ENCODE assay signal across 8 cellular contexts in the genomic region with DNA sequence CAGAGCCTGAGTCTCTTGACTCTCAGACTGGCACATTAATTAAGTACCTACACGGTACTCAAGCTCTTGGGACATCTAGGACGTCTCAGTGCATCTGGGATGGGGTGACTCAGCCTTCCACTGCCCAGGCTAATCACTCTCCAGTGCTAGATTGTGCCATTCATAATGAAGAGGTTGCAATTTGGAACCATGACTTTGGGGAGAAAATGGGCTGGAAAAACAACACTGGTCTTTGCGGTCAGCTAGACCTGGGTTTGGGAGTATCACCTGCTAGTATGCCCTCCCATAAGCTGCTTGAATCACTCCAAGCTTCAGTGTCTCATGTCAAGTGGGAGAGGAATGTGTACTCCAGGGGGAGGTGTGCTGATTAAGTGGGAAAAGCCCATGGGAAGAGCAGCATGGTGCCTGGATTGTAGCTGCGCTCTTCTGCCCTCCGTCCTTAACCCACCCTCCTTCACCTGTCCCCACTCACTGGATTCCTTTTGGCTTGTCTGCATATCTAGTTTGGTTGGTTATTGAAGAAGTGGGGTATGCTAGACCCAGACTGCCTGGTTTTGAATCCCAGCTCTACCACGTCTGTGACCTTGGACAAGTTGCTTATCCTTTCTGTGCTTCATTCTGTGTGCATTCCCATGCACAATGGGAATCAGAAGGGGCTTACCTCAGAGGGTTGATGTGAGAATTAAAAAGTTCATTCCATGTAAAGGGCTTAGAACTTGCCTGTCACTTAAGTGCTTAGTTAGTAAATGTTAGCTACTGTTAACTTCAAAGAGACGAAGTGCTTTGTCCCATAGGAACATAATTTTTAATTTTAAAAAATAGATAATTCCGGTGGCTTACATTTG. TPM values are rescaled to one million over a fixed set of nuclear protein-coding genes. Genes with fewer than 3 reads are reported as not detected.
A peak's percentile ranks its signal among the peaks of the same experiment; 100 is the strongest.
DNase-seq lines count a peak whose midpoint lies in the region; ATAC-seq and TF ChIP-seq lines count a peak whose summit lies in the region.

No MANE protein-coding gene starts in this region.

- WGBS in suprapubic skin: 43% methylated on average over 8 of the region's 8 CpGs

- H2AFZ ChIP-seq in fibroblast of lung (ENCODE audit: low read length): peak overlapping the region; percentile 4

- TF ChIP-seq CTCF in fibroblast of lung (conservative IDR thresholded peaks at IDR 0.05 in 1 of 2, IDR thresholded peaks at IDR 0.05 in 1 of 2; ENCODE audit: low read depth in 1 of 2, low read length in 2 of 2): no peak
- TF ChIP-seq CTCF in suprapubic skin (IDR thresholded peaks at IDR 0.05): no peak

- H3K27me3 Mint-ChIP-seq in activated T-cell treated with anti-CD3 and anti-CD28 coated beads, Interleukin-2, amount 50 U/mL, for 4 hours (ENCODE audit: low read depth): no peaks in the 10 kb centered on the region

- TF ChIP-seq POLR2A in suprapubic skin (IDR thresholded peaks at IDR 0.05): no peak

- H3K9me3 Mint-ChIP-seq in activated T-cell treated with anti-CD3 and anti-CD28 coated beads, Interleukin-2, amount 50 U/mL, for 4 hours: no peaks in the 10 kb centered on the region

- peak overlapping the region; percentile 80 for H3K4me2 ChIP-seq in fibroblast of lung (ENCODE audit: extremely low read depth, insufficient read depth, low read length)

- H3K27ac ChIP-seq in fibroblast of lung (ENCODE audit: insufficient read depth, low read length) (peak overlapping the region; percentile 57), suprapubic skin (no peak overlapping the region)

- H3K9me3 ChIP-seq in fibroblast of lung (ENCODE audit: control insufficient read depth, insufficient read depth, low read depth, low read length) (no peaks in the 10 kb centered on the region), suprapubic skin (no peaks in the 10 kb centered on the region)

- peak overlapping the region; percentile 97 for H3K4me3 Mint-ChIP-seq in activated T-cell treated with anti-CD3 and anti-CD28 coated beads, Interleukin-2, amount 50 U/mL, for 4 hours

- H3K4me1 ChIP-seq in fibroblast of lung (ENCODE audit: control insufficient read depth, extremely low read depth, insufficient read depth, low read length): peaks cover 7% of the 10 kb centered on the region
- H3K4me1 ChIP-seq in suprapubic skin: peaks cover 50% of the 10 kb centered on the region

- peaks cover 83% of the 10 kb centered on the region for H3K4me1 Mint-ChIP-seq in activated T-cell treated with anti-CD3 and anti-CD28 coated beads, Interleukin-2, amount 50 U/mL, for 4 hours (ENCODE audit: low read depth)

- H4K20me1 ChIP-seq in fibroblast of lung (ENCODE audit: control insufficient read depth, extremely low read depth, insufficient read depth, low read length): no peaks in the 10 kb centered on the region

- H3K4me3 ChIP-seq in fibroblast of lung (replicated peaks in 1 of 4; ENCODE audit: control extremely low read depth in 1 of 4, insufficient read depth in 1 of 4, low read depth in 3 of 4, low read length in 4 of 4): peak overlapping the region in 2 of 4 experiments; percentile 39 to 51
- peak overlapping the region; percentile 8 for H3K4me3 ChIP-seq in suprapubic skin

- DNase-seq in activated T-cell treated with anti-CD3 and anti-CD28 coated beads, Interleukin-2, amount 50 U/mL, for 4 hours: no peak
- DNase-seq in activated T-cell treated with anti-CD3 and anti-CD28 coated beads for 4 hours (no peak), RKO (ENCODE audit: low spot score) (peak; percentile 35), fibroblast of lung (ENCODE audit: low read depth in 2 of 2) (peak; percentile 44 to 74), suprapubic skin (ENCODE audit: low spot score in 2 of 2) (peak in 1 of 2 donors; percentile 11), COLO668 (lab: John Stamatoyannopoulos, UW; ENCODE audit: unreplicated experiment) (no peak), HUDEP-2 (lab: John Stamatoyannopoulos, UW; ENCODE audit: unreplicated experiment in 76 of 76) (no peak)

- peaks cover 3% of the 10 kb centered on the region for H3K27me3 ChIP-seq in fibroblast of lung (ENCODE audit: control insufficient read depth, insufficient read depth, low read length)
- H3K27me3 ChIP-seq in suprapubic skin: peaks cover 18% of the 10 kb centered on the region

- no peak for TF ChIP-seq EP300 in suprapubic skin (IDR thresholded peaks at IDR 0.05)

- H3K36me3 ChIP-seq in fibroblast of lung (ENCODE audit: control insufficient read depth, insufficient read depth, low read length): no peaks in the 10 kb centered on the region
- H3K36me3 ChIP-seq in suprapubic skin: no peaks in the 10 kb centered on the region

- H3K79me2 ChIP-seq in fibroblast of lung (ENCODE audit: control insufficient read depth, insufficient read depth, low read length): no peaks in the 10 kb centered on the region

- no peak overlapping the region for H3K9ac ChIP-seq in fibroblast of lung (ENCODE audit: insufficient read depth, low read length)

- peaks cover 14% of the 10 kb centered on the region for H3K36me3 Mint-ChIP-seq in activated T-cell treated with anti-CD3 and anti-CD28 coated beads, Interleukin-2, amount 50 U/mL, for 4 hours (ENCODE audit: insufficient read depth)

- no peak for ATAC-seq in activated T-cell treated with anti-CD3 and anti-CD28 coated beads, Interleukin-2, amount 50 U/mL, for 4 hours
- ATAC-seq in HG03159 (IDR thresholded peaks at IDR 0.05; ENCODE audit: unreplicated experiment): no peak

RNA-seq across cellular contexts. Expression of gene NFE2L3, which starts 3.8 kb away (rescaled TPM):
- 10 to 100 TPM; 34.1 to 53.7 (median 46.5) TPM for total RNA-seq in activated T-cell treated with anti-CD3 and anti-CD28 coated beads, Interleukin-2, amount 50 U/mL, for 4 hours
- total RNA-seq in fibroblast of lung (5.4 and 9.1 TPM in 2 replicates), suprapubic skin (10 to 100 TPM; 14.1 to 36.3 (median 19.7) TPM)
- polyA plus RNA-seq in fibroblast of lung: 5.3 and 12.2 TPM in 2 replicates
- polyA plus RNA-seq in fibroblast of lung (2012): 3.2 and 7.3 TPM in 2 replicates
- 0.74 and 2.3 TPM in 2 replicates for polyA minus RNA-seq in fibroblast of lung (ENCODE audit: low replicate concordance)

RNA-seq across cellular contexts. Expression of gene HNRNPA2B1, which starts 44.8 kb away (rescaled TPM):
- total RNA-seq in activated T-cell treated with anti-CD3 and anti-CD28 coated beads, Interleukin-2, amount 50 U/mL, for 4 hours: 100 to 1,000 TPM; 912 to 975 (median 924) TPM
- total RNA-seq in fibroblast of lung (65.0 and 82.1 TPM in 2 replicates), suprapubic skin (100 to 1,000 TPM in 3 of 4 donors, 10 to 100 TPM in 1; 88.2 to 228 (median 137) TPM)
- 428 and 602 TPM in 2 replicates for polyA plus RNA-seq in fibroblast of lung
- 706 and 1,019 TPM in 2 replicates for polyA plus RNA-seq in fibroblast of lung (2012)
- polyA minus RNA-seq in fibroblast of lung (ENCODE audit: low replicate concordance): 35.1 and 40.6 TPM in 2 replicates

RNA-seq across cellular contexts. Expression of gene CBX3, which starts 45.8 kb away (rescaled TPM):
- total RNA-seq in activated T-cell treated with anti-CD3 and anti-CD28 coated beads, Interleukin-2, amount 50 U/mL, for 4 hours: 100 to 1,000 TPM; 246 to 278 (median 267) TPM
- 105 and 121 TPM in 2 replicates for total RNA-seq in fibroblast of lung
- 124 and 136 TPM in 2 replicates for polyA plus RNA-seq in fibroblast of lung
- 135 and 136 TPM in 2 replicates for polyA plus RNA-seq in fibroblast of lung (2012)
- polyA minus RNA-seq in fibroblast of lung (ENCODE audit: low replicate concordance): 2.0 and 4.4 TPM in 2 replicates
- total RNA-seq in suprapubic skin: 10 to 100 TPM; 42.3 to 81.7 (median 44.7) TPM

Comparison
In these comparisons a context has a peak if more than half of its experiments do, and no peak if none do; other contexts are left out.
1. DNase-seq: peak in RKO (single experiment) and fibroblast of lung (2 of 2); none in activated T-cell treated with anti-CD3 and anti-CD28 coated beads, Interleukin-2, amount 50 U/mL, for 4 hours (single experiment), activated T-cell treated with anti-CD3 and anti-CD28 coated beads for 4 hours (single experiment), COLO668 (single experiment) and HUDEP-2 (0 of 76).